In genomic region chr3:69999191-70000027, GRCh38 we compare ENCODE assay signal across 10 cellular contexts. TPM values are rescaled to one million over a fixed set of nuclear protein-coding genes. Genes with fewer than 3 reads are reported as not detected.
DNase-seq lines count a peak whose midpoint lies in the region; ATAC-seq and TF ChIP-seq lines count a peak whose summit lies in the region.
"Had no signal": no experiment of that assay in that cellular context is flagged by ENCODE, and none has a peak within 500 bp of the region (broad histone marks: within the 10 kb centered on the region; RNA-seq: fewer than 3 reads in every experiment).

Gene SAMMSON (plus strand): TSS chr3:69999733.

- DNase-seq in H9 (peak; percentile 65), SK-N-SH (no peak), Ammon's horn (ENCODE audit: low spot score) (no peak)
- DNase-seq in activated CD8-positive, alpha-beta memory T cell treated with anti-CD3 and anti-CD28 coated beads for 24 hours = no peak
- DNase-seq: activated T-cell treated with anti-CD3 and anti-CD28 coated beads, Interleukin-2, amount 50 U/mL, for 4 hours; NCI-H524 had no signal

- no peaks in the 10 kb centered on the region for H3K79me1 ChIP-seq in H9 (ENCODE audit: insufficient read depth, low read depth, low read length, poor library complexity, severe bottlenecking)

- no peaks in the 10 kb centered on the region for H3K36me3 Mint-ChIP-seq in H9 (ENCODE audit: insufficient read depth in 1 of 3, low read depth in 3 of 3)

- H3K9me3 ChIP-seq in H9 (ENCODE audit: control insufficient read depth, low read depth, low read length) (no peaks in the 10 kb centered on the region), SK-N-SH (no peaks in the 10 kb centered on the region), gastroesophageal sphincter (no peaks in the 10 kb centered on the region), skeletal muscle tissue (ENCODE audit: control insufficient read depth in 3 of 3, low read length in 3 of 3) (no peaks in the 10 kb centered on the region)

- H3T11ph ChIP-seq in H9 (ENCODE audit: low read length) = no peak within 1 kb of the TSS

- no peak within 1 kb of the TSS for H2BK5ac ChIP-seq in H9 (ENCODE audit: insufficient read length, low read length)

- peak; percentile 58 for ATAC-seq in gastroesophageal sphincter
- no peak for ATAC-seq in HG02759 (IDR thresholded peaks at IDR 0.05; ENCODE audit: unreplicated experiment)
- no peak for ATAC-seq in HG03442 (IDR thresholded peaks at IDR 0.05; ENCODE audit: unreplicated experiment)
- ATAC-seq: activated T-cell treated with anti-CD3 and anti-CD28 coated beads, Interleukin-2, amount 50 U/mL, for 4 hours had no signal

- H3K56ac ChIP-seq in H9 (ENCODE audit: insufficient read length, low read depth, low read length) = no peak within 1 kb of the TSS

- no peak within 1 kb of the TSS for H3K4me3 Mint-ChIP-seq in H9
- H3K4me3 Mint-ChIP-seq: activated T-cell treated with anti-CD3 and anti-CD28 coated beads, Interleukin-2, amount 50 U/mL, for 4 hours had no signal

- no peak within 1 kb of the TSS for H2BK20ac ChIP-seq in H9 (ENCODE audit: low read depth, low read length, poor library complexity, severe bottlenecking)

- no peaks in the 10 kb centered on the region for H3K79me2 ChIP-seq in H9 (ENCODE audit: insufficient read depth, low read length)
- H3K79me2 ChIP-seq in SK-N-SH (ENCODE audit: insufficient read depth) = no peaks in the 10 kb centered on the region

- no peak within 1 kb of the TSS for H4K5ac ChIP-seq in H9 (ENCODE audit: insufficient read length, low read depth, low read length)

- 0 out of 7 replicates have a peak within 1 kb of the TSS, but pooled peaks of 1 of the 3 experiments have one; percentile 1 for H3K27ac Mint-ChIP-seq in H9

- peaks cover 7% of the 10 kb centered on the region for H3F3A ChIP-seq in SK-N-SH (replicated peaks; ENCODE audit: insufficient read depth)

- no CpG with 5 or more reads among the region's 28 CpGs for WGBS in H9 (ENCODE audit: extremely low coverage, insufficient read length, low lambda C conversion rate)
- WGBS in SK-N-SH (ENCODE audit: low lambda C conversion rate) = 72% methylated on average over 28 of the region's 28 CpGs
- WGBS in gastroesophageal sphincter (ENCODE audit: low coverage in 1 of 2), 2 donors = 38 to 49% methylated on average over 6 to 12 of the region's 28 CpGs

- H3K9me2 ChIP-seq in SK-N-SH = no peaks in the 10 kb centered on the region

- no peak within 1 kb of the TSS for H2BK12ac ChIP-seq in H9 (ENCODE audit: insufficient read length, low read depth, low read length)

- H2AK5ac ChIP-seq in H9 (ENCODE audit: insufficient read length, low read length) = no peak within 1 kb of the TSS

- no peaks in the 10 kb centered on the region for H4K20me1 ChIP-seq in H9 (ENCODE audit: control insufficient read depth, insufficient read depth, insufficient read length)
- H4K20me1 ChIP-seq in SK-N-SH (ENCODE audit: insufficient read depth) = no peaks in the 10 kb centered on the region

- H3K4me3 ChIP-seq in SK-N-SH (ENCODE audit: low read depth in 2 of 2, low read length in 1 of 2) = peak within 1 kb of the TSS in 1 of 2 experiments; percentile 24; a peak in 1 of 4 replicates
- H3K4me3 ChIP-seq in gastroesophageal sphincter = peak within 1 kb of the TSS; percentile 30 to 35
- peak within 1 kb of the TSS in 2 of 3 donors; percentile 33 to 45 for H3K4me3 ChIP-seq in skeletal muscle tissue (ENCODE audit: low read length in 3 of 3)

- CTCF ChIA-PET in SK-N-SH (lab: Yijun Ruan, JAX) = no interaction called here

- no peak within 1 kb of the TSS for H4K91ac ChIP-seq in H9 (ENCODE audit: insufficient read length, low read depth, low read length)

- H3K14ac ChIP-seq in H9 (ENCODE audit: insufficient read depth, low read length) = no peak within 1 kb of the TSS

- H3K23ac ChIP-seq in H9 (ENCODE audit: insufficient read length, low read depth, low read length) = no peak within 1 kb of the TSS

- peaks cover 14 to 16% of the 10 kb centered on the region in 2 experiments for H3K4me1 Mint-ChIP-seq in H9

- no peaks in the 10 kb centered on the region for H3K9me3 Mint-ChIP-seq in H9

- H3K4me1 ChIP-seq in H9 (ENCODE audit: insufficient read depth, low read length) (peaks cover 3% of the 10 kb centered on the region; the same call in 1 of the 2 replicates), SK-N-SH (ENCODE audit: control insufficient read depth in 1 of 2, insufficient read depth in 2 of 2, low read depth in 1 of 2, low read length in 1 of 2) (peaks cover 0 to 12% of the 10 kb centered on the region in 2 experiments; a peak in 3 of 4 replicates), gastroesophageal sphincter (peaks cover 0 to 41% (median 12%) of the 10 kb centered on the region in 3 donors), skeletal muscle tissue (ENCODE audit: control insufficient read depth in 3 of 3, insufficient read depth in 3 of 3, low read length in 3 of 3) (no peaks in the 10 kb centered on the region)

- no peak within 1 kb of the TSS for H3K4ac ChIP-seq in H9 (ENCODE audit: low read depth, low read length)

- TF ChIP-seq RAD21 in SK-N-SH (IDR thresholded peaks at IDR 0.05; ENCODE audit: low read length) = no peak

- H3K9ac ChIP-seq in H9 (ENCODE audit: extremely low read depth, insufficient read length, low read length) (no peak within 1 kb of the TSS), SK-N-SH (no peak within 1 kb of the TSS), skeletal muscle tissue (ENCODE audit: low read depth in 1 of 3, low read length in 3 of 3) (no peak within 1 kb of the TSS)

- H2BK120ac ChIP-seq in H9 (ENCODE audit: low read depth, low read length, poor library complexity, severe bottlenecking) = no peak within 1 kb of the TSS

- H3K27me3 Mint-ChIP-seq in H9 (ENCODE audit: low read depth) = no peaks in the 10 kb centered on the region; the same call in 1 of the 2 replicates

- TF ChIP-seq EP300 in SK-N-SH (IDR thresholded peaks at IDR 0.05; ENCODE audit: borderline replicate concordance in 1 of 2, low read depth in 1 of 2, low read length in 1 of 2) = peak in 1 of 2 experiments; percentile 35; a peak in 1 of 4 replicates
- TF ChIP-seq EP300 in gastroesophageal sphincter (IDR thresholded peaks at IDR 0.05) = no peak

- POLR2A ChIA-PET in SK-N-SH (lab: Yijun Ruan, JAX) = no interaction called here

- H3K4me2 ChIP-seq in H9 (ENCODE audit: insufficient read depth, insufficient read length, low read length) (no peak within 1 kb of the TSS), SK-N-SH (peak within 1 kb of the TSS; percentile 36; the same call in 1 of the 2 replicates)

- no peak within 1 kb of the TSS for H3K18ac ChIP-seq in H9 (ENCODE audit: insufficient read length, low read depth, low read length)

- no peak within 1 kb of the TSS for H4K8ac ChIP-seq in H9 (replicated peaks; ENCODE audit: insufficient read length, low read depth, low read length)

- H2AFZ ChIP-seq in H9 (ENCODE audit: low read length) (no peak within 1 kb of the TSS), SK-N-SH (ENCODE audit: low read depth) (no peak within 1 kb of the TSS; the same call in 1 of the 2 replicates)

- H3K27me3 ChIP-seq in H9 (ENCODE audit: insufficient read depth, low read length) (no peaks in the 10 kb centered on the region), SK-N-SH (ENCODE audit: insufficient read depth) (no peaks in the 10 kb centered on the region), gastroesophageal sphincter (no peaks in the 10 kb centered on the region), skeletal muscle tissue (ENCODE audit: control insufficient read depth in 3 of 3, insufficient read depth in 3 of 3, low read length in 3 of 3) (no peaks in the 10 kb centered on the region)

- TF ChIP-seq CTCF in H9 (conservative IDR thresholded peaks at IDR 0.05) (no peak), SK-N-SH (IDR thresholded peaks at IDR 0.05) (no peak), gastroesophageal sphincter (IDR thresholded peaks at IDR 0.05) (no peak)

- TF ChIP-seq POLR2A in gastroesophageal sphincter (IDR thresholded peaks at IDR 0.05) = no peak

- no peak within 1 kb of the TSS for H2BK15ac ChIP-seq in H9 (ENCODE audit: low read depth, low read length)

- H3K27ac ChIP-seq in H9 (ENCODE audit: insufficient read length, low read depth, low read length) (no peak within 1 kb of the TSS), SK-N-SH (ENCODE audit: low read depth in 2 of 2, low read length in 1 of 2) (peak within 1 kb of the TSS in 1 of 2 experiments; percentile 62; a peak in 1 of 4 replicates), gastroesophageal sphincter (peak within 1 kb of the TSS; percentile 73 to 82 (median 82)), skeletal muscle tissue (ENCODE audit: low read depth, low read length) (no peak within 1 kb of the TSS)

- no peaks in the 10 kb centered on the region for H3K36me3 ChIP-seq in SK-N-SH (replicated peaks in 1 of 2; ENCODE audit: control insufficient read depth in 1 of 2, insufficient read depth in 2 of 2, low read length in 1 of 2)
- no peaks in the 10 kb centered on the region for H3K36me3 ChIP-seq in gastroesophageal sphincter
- H3K36me3 ChIP-seq in skeletal muscle tissue (ENCODE audit: control insufficient read depth in 3 of 3, insufficient read depth in 3 of 3, low read length in 3 of 3) = no peaks in the 10 kb centered on the region

- H3K23me2 ChIP-seq in H9 (ENCODE audit: insufficient read length, low read depth, low read length, poor library complexity, severe bottlenecking) = no peaks in the 10 kb centered on the region

TF ChIP-seq in SK-N-SH, 30 proteins besides CTCF, POLR2A, EP300 and RAD21 (continues in another document):
- TF ChIP-seq ELF1 (IDR thresholded peaks at IDR 0.05) (0 out of 2 replicates have a peak, but pooled peaks have one; percentile 35), SMC3 (IDR thresholded peaks at IDR 0.05; ENCODE audit: low read depth, low read length) (no peak), SIN3A (IDR thresholded peaks at IDR 0.05; ENCODE audit: borderline replicate concordance, low read depth, low read length) (no peak), RCOR1 (IDR thresholded peaks at IDR 0.05; ENCODE audit: low read length) (no peak), NRF1 (IDR thresholded peaks at IDR 0.05; ENCODE audit: low read depth, low read length) (no peak), USF1 (IDR thresholded peaks at IDR 0.05; ENCODE audit: borderline replicate concordance, low read depth) (no peak), MEF2A (IDR thresholded peaks at IDR 0.05; ENCODE audit: borderline replicate concordance, low read depth) (0 out of 2 replicates have a peak, but pooled peaks have one; percentile 6), JUND (IDR thresholded peaks at IDR 0.05) (peak; percentile 15; the same call in 1 of the 2 replicates), NFIC (IDR thresholded peaks at IDR 0.05; ENCODE audit: borderline replicate concordance) (no peak)

RNA-seq across cellular contexts. Expression of gene SAMMSON, which starts in this region (rescaled TPM):
- total RNA-seq in H9 (2021) = not detected in 2 replicates
- not detected in 2 replicates for polyA plus RNA-seq in SK-N-SH (2012; rRNA removed)
- not detected in 2 replicates for polyA plus RNA-seq in SK-N-SH (2012; cell fraction: cytosol; rRNA removed)
- not detected in 2 replicates for polyA plus RNA-seq in SK-N-SH (2012; cell fraction: nucleus; rRNA removed)
- total RNA-seq in gastroesophageal sphincter = 1 to 10 TPM in 3 of 4 donors, under 1 TPM in 1; 0.40 to 5.7 (median 2.6) TPM
- total RNA-seq in skeletal muscle tissue = under 0.01 TPM
- total RNA-seq: activated T-cell treated with anti-CD3 and anti-CD28 coated beads, Interleukin-2, amount 50 U/mL, for 4 hours had no signal

Comparison
In these comparisons a context has a peak if more than half of its experiments do, and no peak if none do; other contexts are left out.
1. Peak in DNase-seq in H9; RNA of the gene not detected or under 1 TPM.
2. H3K27ac ChIP-seq: peak in gastroesophageal sphincter (4 of 4); none in H9 (single experiment) and skeletal muscle tissue (single experiment).